1 cellular context compared by ENCODE assay signal in the genomic region with DNA sequence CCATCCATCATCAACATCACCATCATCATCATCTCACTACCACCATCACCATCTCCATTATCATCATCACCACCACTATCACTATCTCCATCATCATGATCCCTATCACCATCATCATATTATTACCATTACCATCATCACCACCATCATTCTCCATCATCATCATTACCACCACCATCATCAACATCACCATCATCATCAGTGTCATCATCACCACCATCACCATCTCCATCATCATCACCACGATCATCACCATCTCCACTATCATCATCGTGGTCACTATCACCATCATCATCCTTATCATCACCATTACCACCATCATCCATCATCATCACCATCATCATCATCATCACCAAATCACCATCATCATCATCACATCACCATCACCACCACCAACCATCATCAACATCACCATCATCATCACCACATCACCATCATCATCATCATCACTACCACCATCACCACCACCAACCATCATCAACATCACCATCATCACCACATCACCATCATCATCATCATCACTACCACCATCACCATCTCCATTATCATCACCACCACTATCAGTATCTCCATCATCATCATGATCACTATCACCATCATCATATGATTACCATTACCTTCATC.
TF ChIP-seq lines count a peak whose summit lies in the region.

No MANE protein-coding gene starts in this region.

TF ChIP-seq in HEK293, 187 proteins besides CTCF, POLR2A, EP300 and RAD21 (continued from another document):
- TF ChIP-seq KLF16 (tag by site-specific recombination; IDR thresholded peaks at IDR 0.05): 0 out of 2 replicates have a peak, but pooled peaks have one; percentile 28
- peak; percentile 90; the same call in 1 of the 2 replicates for TF ChIP-seq ZNF175 (tag by site-specific recombination; IDR thresholded peaks at IDR 0.05)
- 0 out of 2 replicates have a peak, but pooled peaks have one; percentile 15 for TF ChIP-seq ZNF473 (tag by site-specific recombination; IDR thresholded peaks at IDR 0.05)
- 0 out of 2 replicates have a peak, but pooled peaks have one; percentile 19 for TF ChIP-seq ZSCAN5A (tag by site-specific recombination; IDR thresholded peaks at IDR 0.05)
- TF ChIP-seq ZNF140 (tag by site-specific recombination; IDR thresholded peaks at IDR 0.05): 0 out of 2 replicates have a peak, but pooled peaks have one; percentile 17
- TF ChIP-seq, protein P1, sequence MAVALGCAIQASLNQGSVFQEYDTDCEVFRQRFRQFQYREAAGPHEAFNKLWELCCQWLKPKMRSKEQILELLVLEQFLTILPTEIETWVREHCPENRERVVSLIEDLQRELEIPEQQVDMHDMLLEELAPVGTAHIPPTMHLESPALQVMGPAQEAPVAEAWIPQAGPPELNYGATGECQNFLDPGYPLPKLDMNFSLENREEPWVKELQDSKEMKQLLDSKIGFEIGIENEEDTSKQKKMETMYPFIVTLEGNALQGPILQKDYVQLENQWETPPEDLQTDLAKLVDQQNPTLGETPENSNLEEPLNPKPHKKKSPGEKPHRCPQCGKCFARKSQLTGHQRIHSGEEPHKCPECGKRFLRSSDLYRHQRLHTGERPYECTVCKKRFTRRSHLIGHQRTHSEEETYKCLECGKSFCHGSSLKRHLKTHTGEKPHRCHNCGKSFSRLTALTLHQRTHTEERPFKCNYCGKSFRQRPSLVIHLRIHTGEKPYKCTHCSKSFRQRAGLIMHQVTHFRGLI (tag by site-specific recombination; IDR thresholded peaks at IDR 0.05): no peak
- TF ChIP-seq ZNF707 (tag by site-specific recombination; IDR thresholded peaks at IDR 0.05): peak; percentile 14; the same call in 1 of the 2 replicates
- TF ChIP-seq ZNF157 (tag by site-specific recombination; IDR thresholded peaks at IDR 0.05): 0 out of 2 replicates have a peak, but pooled peaks have one; percentile 6
